ENCODE assay signal across 16 cellular contexts in genomic region chr5:142301487-142302035, GRCh38. TPM values are rescaled to one million over a fixed set of nuclear protein-coding genes. Genes with fewer than 3 reads are reported as not detected.
DNase-seq lines count a peak whose midpoint lies in the region; ATAC-seq and TF ChIP-seq lines count a peak whose summit lies in the region.
"Had no signal": no experiment of that assay in that cellular context is flagged by ENCODE, and none has a peak within 500 bp of the region (broad histone marks: within the 10 kb centered on the region; RNA-seq: fewer than 3 reads in every experiment).

No MANE protein-coding gene starts in this region.

- peaks cover 7% of the 10 kb centered on the region for H3K27me3 Mint-ChIP-seq in activated naive CD8-positive, alpha-beta T cell treated with anti-CD3 and anti-CD28 coated beads, Interleukin-2, amount 10 ng/mL, durations not matched to agents 7 days and 5 days
- no peaks in the 10 kb centered on the region for H3K27me3 Mint-ChIP-seq in activated naive CD8-positive, alpha-beta T cell treated with anti-CD3 and anti-CD28 coated beads for 36 hours
- H3K27me3 Mint-ChIP-seq in WTC11 (ENCODE audit: low read depth), result no peaks in the 10 kb centered on the region
- H3K27me3 Mint-ChIP-seq: CD4-positive, alpha-beta T cell had no signal

- TF ChIP-seq CTCF in WTC11 (IDR thresholded peaks at IDR 0.05) (no peak), RWPE1 (conservative IDR thresholded peaks at IDR 0.05; ENCODE audit: low read depth) (no peak)

- H3K9me3 Mint-ChIP-seq in activated naive CD8-positive, alpha-beta T cell treated with anti-CD3 and anti-CD28 coated beads, Interleukin-2, amount 10 ng/mL, durations not matched to agents 7 days and 5 days, result no peaks in the 10 kb centered on the region
- H3K9me3 Mint-ChIP-seq in activated naive CD8-positive, alpha-beta T cell treated with anti-CD3 and anti-CD28 coated beads for 36 hours, result no peaks in the 10 kb centered on the region
- no peaks in the 10 kb centered on the region for H3K9me3 Mint-ChIP-seq in WTC11
- H3K9me3 Mint-ChIP-seq: CD4-positive, alpha-beta T cell had no signal

- intact Hi-C loops in left colon (cut with DNase I, micrococcal nuclease), result no loop called here

- H3K27ac Mint-ChIP-seq in activated naive CD8-positive, alpha-beta T cell treated with anti-CD3 and anti-CD28 coated beads, Interleukin-2, amount 10 ng/mL, durations not matched to agents 7 days and 5 days, result peak overlapping the region; percentile 49
- H3K27ac Mint-ChIP-seq in activated naive CD8-positive, alpha-beta T cell treated with anti-CD3 and anti-CD28 coated beads for 36 hours, result no peak overlapping the region
- peak overlapping the region; percentile 82 for H3K27ac Mint-ChIP-seq in WTC11
- H3K27ac Mint-ChIP-seq: B cell; CD4-positive, alpha-beta T cell had no signal

- H3K27ac ChIP-seq in RWPE1, result no peak overlapping the region

- CTCF ChIA-PET in WTC11 (lab: Charles Lee) (no interaction called here), RWPE1 (lab: Yijun Ruan, JAX) (no interaction called here)

- ATAC-seq in activated naive CD8-positive, alpha-beta T cell treated with anti-CD3 and anti-CD28 coated beads, Interleukin-2, amount 10 ng/mL, durations not matched to agents 7 days and 5 days (ENCODE audit: low read depth), result peak; percentile 50
- 0 out of 2 replicates have a peak, but pooled peaks have one; percentile 6 for ATAC-seq in WTC11
- ATAC-seq in left colon, result peak; percentile 90
- ATAC-seq in HG03039 (IDR thresholded peaks at IDR 0.05; ENCODE audit: unreplicated experiment), result no peak

- POLR2A ChIA-PET in activated naive CD8-positive, alpha-beta T cell treated with anti-CD3 and anti-CD28 coated beads, Interleukin-2, amount 10 ng/mL, durations not matched to agents 7 days and 5 days (lab: Charles Lee), result no interaction called here
- POLR2A ChIA-PET in WTC11 (lab: Charles Lee), result interaction anchor here (0.6 kb wide), 1 partner anchor 231 kb away, joined by 5 read pairs; no protein-coding TSS in a partner anchor
- POLR2A ChIA-PET in RWPE1 (lab: Yijun Ruan, JAX; ENCODE audit: low non-redundant PET), result no interaction called here

- H3K4me1 Mint-ChIP-seq in activated naive CD8-positive, alpha-beta T cell treated with anti-CD3 and anti-CD28 coated beads, Interleukin-2, amount 10 ng/mL, durations not matched to agents 7 days and 5 days, result peaks cover 10% of the 10 kb centered on the region
- peaks cover 5% of the 10 kb centered on the region for H3K4me1 Mint-ChIP-seq in activated naive CD8-positive, alpha-beta T cell treated with anti-CD3 and anti-CD28 coated beads for 36 hours
- peaks cover 49% of the 10 kb centered on the region for H3K4me1 Mint-ChIP-seq in WTC11
- H3K4me1 Mint-ChIP-seq: B cell had no signal

- no peak overlapping the region for H3K4me3 Mint-ChIP-seq in activated naive CD8-positive, alpha-beta T cell treated with anti-CD3 and anti-CD28 coated beads, Interleukin-2, amount 10 ng/mL, durations not matched to agents 7 days and 5 days
- H3K4me3 Mint-ChIP-seq in activated naive CD8-positive, alpha-beta T cell treated with anti-CD3 and anti-CD28 coated beads for 36 hours, result no peak overlapping the region
- H3K4me3 Mint-ChIP-seq in WTC11, result no peak overlapping the region
- H3K4me3 Mint-ChIP-seq: B cell; CD4-positive, alpha-beta T cell had no signal

- peak; percentile 50 for DNase-seq in activated naive CD8-positive, alpha-beta T cell treated with anti-CD3 and anti-CD28 coated beads, Interleukin-2, amount 10 ng/mL, durations not matched to agents 7 days and 5 days
- DNase-seq in activated naive CD8-positive, alpha-beta T cell treated with anti-CD3 and anti-CD28 coated beads for 36 hours, result no peak
- DNase-seq in WTC11 (ENCODE audit: low spot score) (no peak), left colon (peak; percentile 68 to 89), 8988T (no peak), RWPE1 (ENCODE audit: low spot score) (no peak)
- DNase-seq: Calu3; CD4-positive, alpha-beta T cell; H7; MV-4-11; NCI-H1417 treated with DMSO at 0.1 percent for 48 hours; NCI-H2029 treated with DMSO at 0.1 percent for 48 hours; NCI-H510A treated with DMSO at 0.1 percent for 48 hours; OCI-M1 had no signal

- no peaks in the 10 kb centered on the region for H3K36me3 Mint-ChIP-seq in activated naive CD8-positive, alpha-beta T cell treated with anti-CD3 and anti-CD28 coated beads, Interleukin-2, amount 10 ng/mL, durations not matched to agents 7 days and 5 days
- H3K36me3 Mint-ChIP-seq in activated naive CD8-positive, alpha-beta T cell treated with anti-CD3 and anti-CD28 coated beads for 36 hours, result no peaks in the 10 kb centered on the region
- peaks cover 11% of the 10 kb centered on the region; the same call in 1 of the 2 replicates for H3K36me3 Mint-ChIP-seq in WTC11

TF ChIP-seq in WTC11, 78 proteins besides CTCF, POLR2A, EP300 and RAD21 (continues in another document):
- TF ChIP-seq HMGXB4 (CRISPR knock-in tag; IDR thresholded peaks at IDR 0.05) (no peak), EMX1 (CRISPR knock-in tag; IDR thresholded peaks at IDR 0.05) (no peak), E2F4 (CRISPR knock-in tag; IDR thresholded peaks at IDR 0.05; ENCODE audit: borderline replicate concordance, low read depth) (no peak), NR2C2 (CRISPR knock-in tag; IDR thresholded peaks at IDR 0.05) (no peak), IRF1 (CRISPR knock-in tag; IDR thresholded peaks at IDR 0.05) (no peak), NR1H2 (CRISPR knock-in tag; IDR thresholded peaks at IDR 0.05) (no peak), RELA (CRISPR knock-in tag; IDR thresholded peaks at IDR 0.05; ENCODE audit: borderline replicate concordance) (no peak), OVOL2 (CRISPR knock-in tag; IDR thresholded peaks at IDR 0.05; ENCODE audit: borderline replicate concordance) (no peak), E2F1 (CRISPR knock-in tag; IDR thresholded peaks at IDR 0.05) (no peak), ZNF396 (CRISPR knock-in tag; IDR thresholded peaks at IDR 0.05; ENCODE audit: borderline replicate concordance) (no peak), ZNF263 (CRISPR knock-in tag; IDR thresholded peaks at IDR 0.05; ENCODE audit: low read depth) (no peak), ESRRA (CRISPR knock-in tag; IDR thresholded peaks at IDR 0.05; ENCODE audit: borderline replicate concordance) (no peak), CBFB (CRISPR knock-in tag; IDR thresholded peaks at IDR 0.05; ENCODE audit: low read depth) (no peak), ETV6 (CRISPR knock-in tag; IDR thresholded peaks at IDR 0.05) (no peak), ZNF232 (CRISPR knock-in tag; IDR thresholded peaks at IDR 0.05) (no peak), FOXP1 (CRISPR knock-in tag; IDR thresholded peaks at IDR 0.05; ENCODE audit: borderline replicate concordance) (no peak), NR3C1 (CRISPR knock-in tag; conservative IDR thresholded peaks at IDR 0.05; ENCODE audit: low read depth) (no peak), MLX (CRISPR knock-in tag; IDR thresholded peaks at IDR 0.05) (no peak)

RNA-seq across cellular contexts. Expression of gene SPRY4, which starts 23.3 kb away (rescaled TPM):
- 1 to 10 TPM in 1 of 2 experiments, under 1 TPM in 1; 0.96 to 1.7 TPM for total RNA-seq in activated naive CD8-positive, alpha-beta T cell treated with anti-CD3 and anti-CD28 coated beads, Interleukin-2, amount 10 ng/mL, durations not matched to agents 7 days and 5 days
- 1 to 10 TPM in 1 of 2 experiments, under 1 TPM in 1; 0.91 to 1.4 TPM for total RNA-seq in activated naive CD8-positive, alpha-beta T cell treated with anti-CD3 and anti-CD28 coated beads for 36 hours
- total RNA-seq in WTC11 (2021), result 99.6 to 140 TPM (median 103 TPM) in 3 replicates
- total RNA-seq in left colon, result 1 to 10 TPM; 9.5 to 9.7 TPM
- total RNA-seq: B cell had no signal

Comparison
In these comparisons a context has a peak if more than half of its experiments do, and no peak if none do; other contexts are left out.
1. DNase-seq: peak in activated naive CD8-positive, alpha-beta T cell treated with anti-CD3 and anti-CD28 coated beads, Interleukin-2, amount 10 ng/mL, durations not matched to agents 7 days and 5 days (single experiment) and left colon (2 of 2); none in activated naive CD8-positive, alpha-beta T cell treated with anti-CD3 and anti-CD28 coated beads for 36 hours (single experiment), WTC11 (single experiment), 8988T (single experiment) and RWPE1 (single experiment).